ENCODE assay signal across 9 cellular contexts in genomic region chr2:49770919-49771318, GRCh38.
DNase-seq lines count a peak whose midpoint lies in the region; ATAC-seq, FAIRE-seq and TF ChIP-seq lines count a peak whose summit lies in the region.
"Had no signal": no experiment of that assay in that cellular context is flagged by ENCODE, and none has a peak within 500 bp of the region (broad histone marks: within the 10 kb centered on the region; RNA-seq: fewer than 3 reads in every experiment).

No MANE protein-coding gene starts in this region.

- H3K36me3 Mint-ChIP-seq in chondrocyte (ENCODE audit: low read depth) (no peaks in the 10 kb centered on the region), nephron progenitor cell (ENCODE audit: low read depth) (no peaks in the 10 kb centered on the region), T-cell (no peaks in the 10 kb centered on the region)

- FAIRE-seq in GM19239 (lab: Jason Lieb, UNC), result no peak
- FAIRE-seq: endometrium had no signal

- no peak for ATAC-seq in T-cell (replicated peaks in 1 of 4)

- H3K4me1 Mint-ChIP-seq in chondrocyte (ENCODE audit: low read depth), result no peaks in the 10 kb centered on the region
- no peaks in the 10 kb centered on the region for H3K4me1 Mint-ChIP-seq in nephron progenitor cell
- no peaks in the 10 kb centered on the region for H3K4me1 Mint-ChIP-seq in T-cell

- peaks cover 3% of the 10 kb centered on the region for H3K27me3 Mint-ChIP-seq in chondrocyte (ENCODE audit: low read depth)
- no peaks in the 10 kb centered on the region for H3K27me3 Mint-ChIP-seq in nephron progenitor cell (ENCODE audit: low read depth, poor library complexity)
- no peaks in the 10 kb centered on the region for H3K27me3 Mint-ChIP-seq in T-cell

- POLR2A ChIA-PET in T-cell (lab: Charles Lee), result interaction anchor here (0.5 to 0.6 kb wide), 2 partner anchors 19 to 20 kb away, joined by 3 read pairs; no protein-coding TSS in a partner anchor

- H3K4me3 Mint-ChIP-seq in chondrocyte (ENCODE audit: unreplicated experiment), result no peak overlapping the region
- no peak overlapping the region for H3K4me3 Mint-ChIP-seq in nephron progenitor cell
- no peak overlapping the region for H3K4me3 Mint-ChIP-seq in T-cell

- CTCF ChIA-PET in T-cell (lab: Charles Lee), result interaction anchor here in 1 of 2 donors (1.7 kb wide), 1 partner anchor 373 kb away, joined by 4 read pairs; no protein-coding TSS in a partner anchor

- H3K27ac Mint-ChIP-seq in chondrocyte (ENCODE audit: unreplicated experiment) (no peak overlapping the region), nephron progenitor cell (no peak overlapping the region), T-cell (no peak overlapping the region)

- TF ChIP-seq CTCF in GM12874 (IDR thresholded peaks at IDR 0.05; ENCODE audit: insufficient read depth, low read depth, low read length) (peak; percentile 61), chondrocyte (IDR thresholded peaks at IDR 0.05) (peak; percentile 49), nephron progenitor cell (IDR thresholded peaks at IDR 0.05) (peak; percentile 55)

- H3K9me3 Mint-ChIP-seq in chondrocyte (ENCODE audit: low read depth) (no peaks in the 10 kb centered on the region), nephron progenitor cell (no peaks in the 10 kb centered on the region), T-cell (peaks cover 0 to 4% (median 0%) of the 10 kb centered on the region in 3 donors)

- DNase-seq in HT-29 (ENCODE audit: low spot score) (peak; percentile 46), chondrocyte (ENCODE audit: low spot score) (no peak), nephron progenitor cell (peak; percentile 61), T-cell (no peak), hepatic stellate cell (ENCODE audit: low spot score) (no peak), cerebellar nuclear complex (lab: John Stamatoyannopoulos, UW) (no peak), GM19239 (ENCODE audit: insufficient read length, low spot score) (no peak)

Comparison
In these comparisons a context has a peak if more than half of its experiments do, and no peak if none do; other contexts are left out.
1. DNase-seq: peak in HT-29 (single experiment) and nephron progenitor cell (single experiment); none in chondrocyte (single experiment), T-cell (0 of 34), hepatic stellate cell (single experiment), cerebellar nuclear complex (0 of 2) and GM19239 (single experiment).
2. Peak in every context shown above with its lines, with median percentiles within 50 percentile points of each other: CTCF ChIP-seq.